1 cellular context compared by ENCODE assay signal in genomic region chr17:3479988-3480387, GRCh38.
TF ChIP-seq lines count a peak whose summit lies in the region.

No MANE protein-coding gene starts in this region.

TF ChIP-seq in GM23338, 12 proteins besides CTCF, POLR2A, EP300 and RAD21 (continued from another document):
- TF ChIP-seq, protein P1, sequence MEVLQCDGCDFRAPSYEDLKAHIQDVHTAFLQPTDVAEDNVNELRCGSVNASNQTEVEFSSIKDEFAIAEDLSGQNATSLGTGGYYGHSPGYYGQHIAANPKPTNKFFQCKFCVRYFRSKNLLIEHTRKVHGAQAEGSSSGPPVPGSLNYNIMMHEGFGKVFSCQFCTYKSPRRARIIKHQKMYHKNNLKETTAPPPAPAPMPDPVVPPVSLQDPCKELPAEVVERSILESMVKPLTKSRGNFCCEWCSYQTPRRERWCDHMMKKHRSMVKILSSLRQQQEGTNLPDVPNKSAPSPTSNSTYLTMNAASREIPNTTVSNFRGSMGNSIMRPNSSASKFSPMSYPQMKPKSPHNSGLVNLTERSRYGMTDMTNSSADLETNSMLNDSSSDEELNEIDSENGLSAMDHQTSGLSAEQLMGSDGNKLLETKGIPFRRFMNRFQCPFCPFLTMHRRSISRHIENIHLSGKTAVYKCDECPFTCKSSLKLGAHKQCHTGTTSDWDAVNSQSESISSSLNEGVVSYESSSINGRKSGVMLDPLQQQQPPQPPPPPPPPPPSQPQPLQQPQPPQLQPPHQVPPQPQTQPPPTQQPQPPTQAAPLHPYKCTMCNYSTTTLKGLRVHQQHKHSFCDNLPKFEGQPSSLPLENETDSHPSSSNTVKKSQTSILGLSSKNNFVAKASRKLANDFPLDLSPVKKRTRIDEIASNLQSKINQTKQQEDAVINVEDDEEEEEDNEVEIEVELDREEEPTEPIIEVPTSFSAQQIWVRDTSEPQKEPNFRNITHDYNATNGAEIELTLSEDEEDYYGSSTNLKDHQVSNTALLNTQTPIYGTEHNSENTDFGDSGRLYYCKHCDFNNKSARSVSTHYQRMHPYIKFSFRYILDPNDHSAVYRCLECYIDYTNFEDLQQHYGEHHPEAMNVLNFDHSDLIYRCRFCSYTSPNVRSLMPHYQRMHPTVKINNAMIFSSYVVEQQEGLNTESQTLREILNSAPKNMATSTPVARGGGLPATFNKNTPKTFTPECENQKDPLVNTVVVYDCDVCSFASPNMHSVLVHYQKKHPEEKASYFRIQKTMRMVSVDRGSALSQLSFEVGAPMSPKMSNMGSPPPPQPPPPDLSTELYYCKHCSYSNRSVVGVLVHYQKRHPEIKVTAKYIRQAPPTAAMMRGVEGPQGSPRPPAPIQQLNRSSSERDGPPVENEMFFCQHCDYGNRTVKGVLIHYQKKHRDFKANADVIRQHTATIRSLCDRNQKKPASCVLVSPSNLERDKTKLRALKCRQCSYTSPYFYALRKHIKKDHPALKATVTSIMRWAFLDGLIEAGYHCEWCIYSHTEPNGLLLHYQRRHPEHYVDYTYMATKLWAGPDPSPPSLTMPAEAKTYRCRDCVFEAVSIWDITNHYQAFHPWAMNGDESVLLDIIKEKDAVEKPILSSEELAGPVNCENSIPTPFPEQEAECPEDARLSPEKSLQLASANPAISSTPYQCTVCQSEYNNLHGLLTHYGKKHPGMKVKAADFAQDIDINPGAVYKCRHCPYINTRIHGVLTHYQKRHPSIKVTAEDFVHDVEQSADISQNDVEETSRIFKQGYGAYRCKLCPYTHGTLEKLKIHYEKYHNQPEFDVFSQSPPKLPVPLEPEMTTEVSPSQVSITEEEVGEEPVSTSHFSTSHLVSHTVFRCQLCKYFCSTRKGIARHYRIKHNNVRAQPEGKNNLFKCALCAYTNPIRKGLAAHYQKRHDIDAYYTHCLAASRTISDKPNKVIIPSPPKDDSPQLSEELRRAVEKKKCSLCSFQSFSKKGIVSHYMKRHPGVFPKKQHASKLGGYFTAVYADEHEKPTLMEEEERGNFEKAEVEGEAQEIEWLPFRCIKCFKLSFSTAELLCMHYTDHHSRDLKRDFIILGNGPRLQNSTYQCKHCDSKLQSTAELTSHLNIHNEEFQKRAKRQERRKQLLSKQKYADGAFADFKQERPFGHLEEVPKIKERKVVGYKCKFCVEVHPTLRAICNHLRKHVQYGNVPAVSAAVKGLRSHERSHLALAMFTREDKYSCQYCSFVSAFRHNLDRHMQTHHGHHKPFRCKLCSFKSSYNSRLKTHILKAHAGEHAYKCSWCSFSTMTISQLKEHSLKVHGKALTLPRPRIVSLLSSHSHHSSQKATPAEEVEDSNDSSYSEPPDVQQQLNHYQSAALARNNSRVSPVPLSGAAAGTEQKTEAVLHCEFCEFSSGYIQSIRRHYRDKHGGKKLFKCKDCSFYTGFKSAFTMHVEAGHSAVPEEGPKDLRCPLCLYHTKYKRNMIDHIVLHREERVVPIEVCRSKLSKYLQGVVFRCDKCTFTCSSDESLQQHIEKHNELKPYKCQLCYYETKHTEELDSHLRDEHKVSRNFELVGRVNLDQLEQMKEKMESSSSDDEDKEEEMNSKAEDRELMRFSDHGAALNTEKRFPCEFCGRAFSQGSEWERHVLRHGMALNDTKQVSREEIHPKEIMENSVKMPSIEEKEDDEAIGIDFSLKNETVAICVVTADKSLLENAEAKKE (CRISPR knock-in tag; IDR thresholded peaks at IDR 0.05): no peak
- TF ChIP-seq CREB1 (CRISPR knock-in tag; IDR thresholded peaks at IDR 0.05; ENCODE audit: low read depth) (no peak), POLR2AphosphoS5 (IDR thresholded peaks at IDR 0.05; ENCODE audit: low read depth) (no peak), ETS1 (IDR thresholded peaks at IDR 0.05) (no peak), REST (IDR thresholded peaks at IDR 0.05; ENCODE audit: unreplicated experiment) (no peak), NANOG (IDR thresholded peaks at IDR 0.05; ENCODE audit: borderline replicate concordance) (no peak), JUNB (IDR thresholded peaks at IDR 0.05; ENCODE audit: unreplicated experiment) (no peak), STAT1 (IDR thresholded peaks at IDR 0.05; ENCODE audit: unreplicated experiment) (no peak), EZH2phosphoT487 (IDR thresholded peaks at IDR 0.05; ENCODE audit: unreplicated experiment) (no peak), ZNF114 (CRISPR knock-in tag; IDR thresholded peaks at IDR 0.05) (no peak), EZH2 (IDR thresholded peaks at IDR 0.05; ENCODE audit: low read depth, unreplicated experiment) (no peak)
